ENCODE assay signal across 12 cellular contexts in genomic region chr7:159012353-159013069, GRCh38.
DNase-seq lines count a peak whose midpoint lies in the region; ATAC-seq and TF ChIP-seq lines count a peak whose summit lies in the region.
"Had no signal": no experiment of that assay in that cellular context is flagged by ENCODE, and none has a peak within 500 bp of the region (broad histone marks: within the 10 kb centered on the region; RNA-seq: fewer than 3 reads in every experiment).

No MANE protein-coding gene starts in this region.

- H3K27me3 ChIP-seq in body of pancreas (no peaks in the 10 kb centered on the region), suprapubic skin (no peaks in the 10 kb centered on the region)
- H3K27me3 ChIP-seq: adrenal gland had no signal

- no peak overlapping the region for H3K4me3 Mint-ChIP-seq in stimulated activated memory B cell treated with anti-CD40 and anti-IgM and Interleukin-4, amounts not matched to agents 10 μg/mL and 1 μg/mL and 100 μg/mL, for 72 hours
- H3K4me3 Mint-ChIP-seq: activated CD4-positive, alpha-beta T cell treated with anti-CD3 and anti-CD28 coated beads for 36 hours; natural killer cell treated with Interleukin-12 subunit alpha and Interleukin-12 subunit beta and Interleukin-15 and Interleukin-18, amount 100 ng/mL, for 72 hours had no signal

- H3K36me3 ChIP-seq in body of pancreas (replicated peaks in 1 of 2; ENCODE audit: insufficient read depth in 1 of 2, low read depth in 2 of 2) (no peaks in the 10 kb centered on the region), suprapubic skin (no peaks in the 10 kb centered on the region)
- H3K36me3 ChIP-seq: adrenal gland had no signal

- H3K4me1 ChIP-seq in body of pancreas (peaks cover 13% of the 10 kb centered on the region), suprapubic skin (peaks cover 20% of the 10 kb centered on the region)

- TF ChIP-seq POLR2A in body of pancreas (IDR thresholded peaks at IDR 0.05) (no peak), suprapubic skin (IDR thresholded peaks at IDR 0.05) (no peak)

- H3K36me3 Mint-ChIP-seq in stimulated activated memory B cell treated with anti-CD40 and anti-IgM and Interleukin-4, amounts not matched to agents 10 μg/mL and 1 μg/mL and 100 μg/mL, for 72 hours, result no peaks in the 10 kb centered on the region
- H3K36me3 Mint-ChIP-seq: natural killer cell treated with Interleukin-12 subunit alpha and Interleukin-12 subunit beta and Interleukin-15 and Interleukin-18, amount 100 ng/mL, for 72 hours had no signal

- in situ Hi-C loops in GM13977 (cut with MboI; ENCODE audit: low pct_unique_long_range_greater_than_20kb, low sequenced_read_pairs, unreplicated experiment), result no loop called here

- WGBS in body of pancreas, 2 donors, result 18% methylated on average over 11 to 12 of the region's 12 CpGs
- 37% methylated on average over 12 of the region's 12 CpGs for WGBS in suprapubic skin

- H3K9me3 Mint-ChIP-seq in stimulated activated memory B cell treated with anti-CD40 and anti-IgM and Interleukin-4, amounts not matched to agents 10 μg/mL and 1 μg/mL and 100 μg/mL, for 72 hours, result no peaks in the 10 kb centered on the region
- H3K9me3 Mint-ChIP-seq: natural killer cell treated with Interleukin-12 subunit alpha and Interleukin-12 subunit beta and Interleukin-15 and Interleukin-18, amount 100 ng/mL, for 72 hours had no signal

- H3K4me1 Mint-ChIP-seq in stimulated activated memory B cell treated with anti-CD40 and anti-IgM and Interleukin-4, amounts not matched to agents 10 μg/mL and 1 μg/mL and 100 μg/mL, for 72 hours, result no peaks in the 10 kb centered on the region

- H3K4me3 ChIP-seq in body of pancreas (no peak overlapping the region), suprapubic skin (no peak overlapping the region)
- H3K4me3 ChIP-seq: adrenal gland had no signal

- TF ChIP-seq EP300 in suprapubic skin (IDR thresholded peaks at IDR 0.05), result no peak

- no peak overlapping the region for H3K27ac Mint-ChIP-seq in stimulated activated memory B cell treated with anti-CD40 and anti-IgM and Interleukin-4, amounts not matched to agents 10 μg/mL and 1 μg/mL and 100 μg/mL, for 72 hours
- H3K27ac Mint-ChIP-seq: activated CD4-positive, alpha-beta T cell treated with anti-CD3 and anti-CD28 coated beads for 36 hours; natural killer cell treated with Interleukin-12 subunit alpha and Interleukin-12 subunit beta and Interleukin-15 and Interleukin-18, amount 100 ng/mL, for 72 hours had no signal

- H3K27ac ChIP-seq in body of pancreas, result peak overlapping the region; percentile 9 to 56 (median 29)
- H3K27ac ChIP-seq in suprapubic skin, result peak overlapping the region; percentile 56

- intact Hi-C loops in body of pancreas (cut with DNase I), result no loop called here
- intact Hi-C loops in left colon (cut with DNase I, micrococcal nuclease), result no loop called here

- ATAC-seq in body of pancreas, result peak; percentile 60
- ATAC-seq in left colon, result peak; percentile 85
- ATAC-seq in stimulated activated memory B cell treated with anti-CD40 and anti-IgM and Interleukin-4, amounts not matched to agents 10 μg/mL and 1 μg/mL and 100 μg/mL, for 72 hours, result no peak
- ATAC-seq: activated CD4-positive, alpha-beta T cell treated with anti-CD3 and anti-CD28 coated beads for 36 hours; natural killer cell treated with Interleukin-12 subunit alpha and Interleukin-12 subunit beta and Interleukin-15 and Interleukin-18, amount 100 ng/mL, for 72 hours had no signal

- peaks cover 34% of the 10 kb centered on the region for H3K27me3 Mint-ChIP-seq in stimulated activated memory B cell treated with anti-CD40 and anti-IgM and Interleukin-4, amounts not matched to agents 10 μg/mL and 1 μg/mL and 100 μg/mL, for 72 hours

- peak; percentile 75 to 78 for DNase-seq in Kasumi-1 (lab: John Stamatoyannopoulos, UW)
- peak; percentile 66 to 86 (median 80) for DNase-seq in body of pancreas
- peak; percentile 65 to 73 for DNase-seq in left colon
- no peak for DNase-seq in suprapubic skin (ENCODE audit: low spot score in 2 of 2)
- no peak for DNase-seq in NK-92 (lab: John Stamatoyannopoulos, UW; ENCODE audit: unreplicated experiment)
- DNase-seq in GM13977 (ENCODE audit: low spot score), result no peak
- no peak for DNase-seq in NCI-H1694 (lab: John Stamatoyannopoulos, UW)
- DNase-seq: activated CD4-positive, alpha-beta T cell treated with anti-CD3 and anti-CD28 coated beads for 36 hours; Karpas-422 had no signal

- H3K9me3 ChIP-seq in body of pancreas, result no peaks in the 10 kb centered on the region
- no peaks in the 10 kb centered on the region for H3K9me3 ChIP-seq in suprapubic skin
- H3K9me3 ChIP-seq: adrenal gland had no signal

- no peak for TF ChIP-seq CTCF in body of pancreas (IDR thresholded peaks at IDR 0.05)
- no peak for TF ChIP-seq CTCF in suprapubic skin (IDR thresholded peaks at IDR 0.05)
- no peak for TF ChIP-seq CTCF in GM13977 (IDR thresholded peaks at IDR 0.05; ENCODE audit: extremely low read depth, insufficient read depth, missing control alignments)

Comparison
In these comparisons a context has a peak if more than half of its experiments do, and no peak if none do; other contexts are left out.
1. DNase-seq: peak in Kasumi-1 (2 of 2), body of pancreas (4 of 4) and left colon (2 of 2); none in suprapubic skin (0 of 2), NK-92 (single experiment), GM13977 (single experiment) and NCI-H1694 (single experiment).